Comparison of ENCODE assay signal across 7 cellular contexts in genomic region chr5:131263648-131264452, GRCh38. TPM values are rescaled to one million over a fixed set of nuclear protein-coding genes. Genes with fewer than 3 reads are reported as not detected.
A peak's percentile ranks its signal among the peaks of the same experiment; 100 is the strongest.
DNase-seq lines count a peak whose midpoint lies in the region; ATAC-seq, FAIRE-seq and TF ChIP-seq lines count a peak whose summit lies in the region.

TSS of gene CDC42SE2 (plus strand) at chr5:131264053. CDS start at chr5:131359494, 95,441 bp downstream.

- H2AFZ ChIP-seq in GM12878 (ENCODE audit: control insufficient read depth, low read depth, low read length), result peak within 1 kb of the TSS; percentile 69

- peaks cover 2% of the 10 kb centered on the region for H3K4me1 ChIP-seq in GM12878 (ENCODE audit: control insufficient read depth, insufficient read depth, low read length)

- peaks cover 79% of the 10 kb centered on the region for H3K79me2 ChIP-seq in GM12878 (ENCODE audit: control insufficient read depth, insufficient read depth, low read length)

- H4K20me1 ChIP-seq in GM12878 (ENCODE audit: control insufficient read depth, insufficient read depth), result no peaks in the 10 kb centered on the region

- peaks cover 0 to 6% of the 10 kb centered on the region in 2 experiments; a peak in 1 of 4 replicates for H3K36me3 ChIP-seq in GM12878 (ENCODE audit: control insufficient read depth in 2 of 2, insufficient read depth in 2 of 2, low read length in 1 of 2)

- TF ChIP-seq POLR2A in GM15510 (IDR thresholded peaks at IDR 0.05; ENCODE audit: borderline replicate concordance, extremely low read depth, insufficient read length) (peak; percentile 97), GM12878 (IDR thresholded peaks at IDR 0.05; ENCODE audit: low read depth, low read length) (peak; percentile 98)

- FAIRE-seq in GM12878 (lab: Jason Lieb, UNC), result no peak

- TF ChIP-seq EP300 in GM12878 (IDR thresholded peaks at IDR 0.05; ENCODE audit: borderline replicate concordance in 1 of 2, control insufficient read depth in 1 of 2, low read depth in 2 of 2, low read length in 2 of 2), result no peak

- RAD21 ChIA-PET in GM12878 (lab: Charles Lee; ENCODE audit: unreplicated experiment), result interaction anchor here (0.7 to 16.1 kb wide), 21 partner anchors 8 to 234 kb away, joined by 3 to 302 read pairs (median 8); partner anchors contain the start of gene HINT1

- intact Hi-C loops in GM12878 (cut with micrococcal nuclease; ENCODE audit: unreplicated experiment), result loop anchor here (1.0 to 2.0 kb wide), 2 partner anchors 40 to 99 kb away; partner anchors contain the start of gene HINT1
- intact Hi-C loops in sciatic nerve (cut with DNase I), result no loop called here

- peak within 1 kb of the TSS; percentile 97 for H3K4me2 ChIP-seq in GM12878 (ENCODE audit: control insufficient read depth, insufficient read depth)

- POLR2A ChIA-PET in GM12878 (lab: Charles Lee), result interaction anchor here (0.5 to 7.0 kb wide), 19 partner anchors 10 to 267 kb away, joined by 3 to 309 read pairs (median 4); no protein-coding TSS in a partner anchor

- 2% methylated on average over 81 of the region's 97 CpGs for WGBS in GM12878 (ENCODE audit: insufficient coverage, insufficient replicate concordance, low lambda C conversion rate, missing lambda C conversion rate)

- peak within 1 kb of the TSS; percentile 96 for H3K27ac ChIP-seq in GM12878 (ENCODE audit: control insufficient read depth, insufficient read depth)

- SMC1A ChIA-PET in GM12878 (lab: Charles Lee; ENCODE audit: uncharacterized antibody, unreplicated experiment), result interaction anchor here (0.7 to 41.3 kb wide), 20 partner anchors 8 to 265 kb away, joined by 3 to 1218 read pairs (median 11); no protein-coding TSS in a partner anchor

- DNase-seq in NCI-H146 treated with DMSO at 0.1 percent for 48 hours (lab: John Stamatoyannopoulos, UW; ENCODE audit: unreplicated experiment), result peak; percentile 64
- peak; percentile 77 for DNase-seq in T-helper 22 cell (ENCODE audit: low read depth)
- DNase-seq in GM12878 (ENCODE audit: low read depth, low spot score), result no peak
- DNase-seq in hypothalamus (lab: John Stamatoyannopoulos, UW), result peak; percentile 6 to 90 (median 75)
- DNase-seq in sciatic nerve (ENCODE audit: low spot score), result peak; percentile 89

- H3K27me3 ChIP-seq in GM12878 (replicated peaks in 1 of 2; ENCODE audit: control insufficient read depth in 2 of 2, insufficient read depth in 2 of 2, low read length in 1 of 2), result no peaks in the 10 kb centered on the region

- BruUV-seq in GM12878 (replicated peaks; lab: Mats Ljungman, UMichigan), result no TSS peak

- in situ Hi-C loops in GM12878 (cut with MboI), result no loop called here

- CTCF ChIA-PET in GM12878 (lab: Yijun Ruan, JAX), result interaction anchor here (0.7 to 9.5 kb wide), 19 partner anchors 9 to 152 kb away, joined by 3 to 65 read pairs (median 5); no protein-coding TSS in a partner anchor

- peak within 1 kb of the TSS; percentile 86 for H3K4me3 ChIP-seq in GM12878

- ATAC-seq in HG02798 (IDR thresholded peaks at IDR 0.05; ENCODE audit: poor library complexity, unreplicated experiment) (peak; percentile 90), GM12878 (peak; percentile 86), sciatic nerve (peak; percentile 97)

- TF ChIP-seq RAD21 in GM12878 (IDR thresholded peaks at IDR 0.05; ENCODE audit: insufficient read depth, low read depth, low read length), result 0 out of 2 replicates have a peak, but pooled peaks have one; percentile 14

- peak within 1 kb of the TSS; percentile 97 for H3K9ac ChIP-seq in GM12878 (ENCODE audit: control insufficient read depth, insufficient read depth, low read length)

- TF ChIP-seq CTCF in GM12878 (IDR thresholded peaks at IDR 0.05 in 2 of 3, conservative IDR thresholded peaks at IDR 0.05 in 1 of 3; ENCODE audit: control insufficient read depth in 2 of 3, extremely low read depth in 1 of 3, insufficient read depth in 1 of 3, low read depth in 3 of 3, low read length in 3 of 3), result no peak

- no peaks in the 10 kb centered on the region for H3K9me3 ChIP-seq in GM12878 (replicated peaks; ENCODE audit: control insufficient read depth, insufficient read depth, low read length)

TF ChIP-seq in GM12878, 131 proteins besides CTCF, POLR2A, EP300 and RAD21 (continues in another document):
- TF ChIP-seq MYB (IDR thresholded peaks at IDR 0.05; ENCODE audit: borderline replicate concordance, low read depth, low read length) (no peak), IRF4 (IDR thresholded peaks at IDR 0.05; ENCODE audit: low read depth, low read length) (no peak), GATAD2B (conservative IDR thresholded peaks at IDR 0.05; ENCODE audit: low read depth) (peak; percentile 75), NBN (IDR thresholded peaks at IDR 0.05) (no peak), POLR2AphosphoS5 (IDR thresholded peaks at IDR 0.05; ENCODE audit: low read length) (peak; percentile 93), CEBPB (IDR thresholded peaks at IDR 0.05; ENCODE audit: borderline replicate concordance in 1 of 2, low read depth in 2 of 2, low read length in 2 of 2) (no peak), DPF2 (IDR thresholded peaks at IDR 0.05) (peak; percentile 83; the same call in 1 of the 2 replicates), ATF7 (IDR thresholded peaks at IDR 0.05; ENCODE audit: low read depth) (no peak), SMAD5 (IDR thresholded peaks at IDR 0.05; ENCODE audit: low read depth) (peak; percentile 68; the same call in 1 of the 2 replicates), EED (IDR thresholded peaks at IDR 0.05; ENCODE audit: low read depth) (no peak), PML (IDR thresholded peaks at IDR 0.05; ENCODE audit: low read length) (0 out of 2 replicates have a peak, but pooled peaks have one; percentile 36), POU2F2 (IDR thresholded peaks at IDR 0.05; ENCODE audit: borderline replicate concordance, low read depth, low read length) (peak; percentile 40; the same call in 2 of the 3 replicates), SIN3A (IDR thresholded peaks at IDR 0.05; ENCODE audit: low read depth, low read length) (peak; percentile 62), BHLHE40 (IDR thresholded peaks at IDR 0.05; ENCODE audit: borderline replicate concordance in 1 of 2, low read depth in 2 of 2, low read length in 1 of 2) (peak in 1 of 2 experiments; percentile 76; a peak in 2 of 4 replicates), TAF1 (IDR thresholded peaks at IDR 0.05; ENCODE audit: borderline replicate concordance, low read depth, low read length) (peak; percentile 84), YY1 (IDR thresholded peaks at IDR 0.05; ENCODE audit: low read depth, low read length) (peak; percentile 92), EGR1 (IDR thresholded peaks at IDR 0.05; ENCODE audit: borderline replicate concordance in 1 of 2, low read depth in 2 of 2, low read length in 2 of 2) (peak in 1 of 2 experiments; percentile 12; a peak in 1 of 3 replicates), ZNF217 (IDR thresholded peaks at IDR 0.05) (0 out of 2 replicates have a peak, but pooled peaks have one; percentile 33), BRCA1 (IDR thresholded peaks at IDR 0.05; ENCODE audit: low read depth, low read length) (no peak), SMARCA5 (IDR thresholded peaks at IDR 0.05) (peak; percentile 70; the same call in 1 of the 2 replicates), BACH1 (IDR thresholded peaks at IDR 0.05; ENCODE audit: borderline replicate concordance) (peak; percentile 95), TCF3 (IDR thresholded peaks at IDR 0.05; ENCODE audit: borderline replicate concordance, insufficient read depth, low read depth, low read length) (peak; percentile 81; the same call in 1 of the 2 replicates), CREM (IDR thresholded peaks at IDR 0.05; ENCODE audit: low read depth) (peak; percentile 7; the same call in 1 of the 2 replicates), MAX (IDR thresholded peaks at IDR 0.05; ENCODE audit: low read depth, low read length) (no peak)

RNA-seq across cellular contexts. Expression of gene CDC42SE2, which starts in this region (rescaled TPM):
- 137 and 144 TPM in 2 replicates for total RNA-seq in GM12878 (2013; cell fraction: nucleolus; rRNA removed)
- total RNA-seq in GM12878 (2014; rRNA removed) (81.7 and 101 TPM in 2 replicates), GM12878 (2014; rRNA removed; fragmentation: Illumina TruSeq; extraction: Trizol) (90.7 and 91.1 TPM in 2 replicates), GM12878 (2021) (75.6 and 76.0 TPM in 2 replicates), sciatic nerve (29.7 TPM)
- 54.3 TPM for polyA plus RNA-seq in GM12878 (2011; ENCODE audit: low read depth)
- polyA plus RNA-seq in GM12878 (2011; rRNA removed) (148 and 215 TPM in 2 replicates), GM12878 (2014; fragmentation: Illumina TruSeq; extraction: Trizol) (75.2 and 106 TPM in 2 replicates), GM12878 (2014; fragmentation: Nextera tagmentation; extraction: Ambion mirVana) (10 to 100 TPM; 57.0 to 78.8 TPM), GM12878 (2014; rRNA removed) (57.2 and 62.0 TPM in 2 replicates), GM12878 (2016; fragmentation: Nextera tagmentation; extraction: Ambion mirVana) (100 to 1,000 TPM; 113 to 116 TPM)
- 43.4 and 63.0 TPM in 2 replicates for polyA plus RNA-seq in GM12878 (2011; cell fraction: cytosol; rRNA removed)
- polyA plus RNA-seq in GM12878 (2011; cell fraction: nucleus; rRNA removed), result 39.5 and 43.8 TPM in 2 replicates
- 80.9 and 89.2 TPM in 2 replicates for polyA plus RNA-seq in GM12878 (2012)
- polyA minus RNA-seq in GM12878 (2011; rRNA and poly(A)+ RNA removed), result 107 and 140 TPM in 2 replicates
- 46.4 and 47.3 TPM in 2 replicates for polyA minus RNA-seq in GM12878 (2011; cell fraction: cytosol; rRNA and poly(A)+ RNA removed)
- polyA minus RNA-seq in GM12878 (2011; cell fraction: nucleus; rRNA and poly(A)+ RNA removed), result 30.0 and 58.6 TPM in 2 replicates
